ENCODE assay signal across 17 cellular contexts in genomic region chr11:90392692-90393091, GRCh38.
"Had no signal": no experiment of that assay in that cellular context is flagged by ENCODE, and none has a peak within 500 bp of the region (broad histone marks: within the 10 kb centered on the region; RNA-seq: fewer than 3 reads in every experiment).

No MANE protein-coding gene starts in this region.

- H3K27me3 Mint-ChIP-seq: activated naive CD8-positive, alpha-beta T cell; brain; central memory CD8-positive, alpha-beta T cell had no signal

- H3K27me3 ChIP-seq: right lobe of liver, upper lobe of left lung had no signal

- H3K4me3 ChIP-seq: lung, right lobe of liver, smooth muscle cell, upper lobe of left lung had no signal

- ATAC-seq: left colon; right lobe of liver; stimulated activated naive CD8-positive, alpha-beta T cell treated with anti-CD3 and anti-CD28 coated beads, Interleukin-15, Interleukin-2, amounts not matched to agents 100 U/mL and 50 U/mL, for 24 hours had no signal

- H3K27ac ChIP-seq: right lobe of liver, upper lobe of left lung had no signal

- H3K36me3 Mint-ChIP-seq: activated naive CD8-positive, alpha-beta T cell; brain had no signal

- DNase-seq: activated CD4-positive, alpha-beta T cell treated with anti-CD3 and anti-CD28 coated beads, Interleukin-2, amount 50 U/mL, for 1 hour; activated CD8-positive, alpha-beta memory T cell treated with anti-CD3 and anti-CD28 coated beads for 24 hours; activated gamma-delta T cell treated with Interleukin-2 at 50 U/mL for 16 hours; amniotic stem cell; cortex of kidney; effector CD4-positive, alpha-beta T cell; left colon; midbrain; right lobe of liver; stimulated activated naive CD8-positive, alpha-beta T cell treated with anti-CD3 and anti-CD28 coated beads, Interleukin-15, Interleukin-2, amounts not matched to agents 100 U/mL and 50 U/mL, for 24 hours; T-helper 2 cell; upper lobe of left lung had no signal

- H3K4me1 Mint-ChIP-seq: brain; central memory CD8-positive, alpha-beta T cell had no signal

- H3K9me3 Mint-ChIP-seq: brain; central memory CD8-positive, alpha-beta T cell had no signal

- H3K36me3 ChIP-seq: right lobe of liver, upper lobe of left lung had no signal

- H3K4me3 Mint-ChIP-seq: activated naive CD8-positive, alpha-beta T cell; brain; central memory CD8-positive, alpha-beta T cell had no signal

- H3K9me3 ChIP-seq: right lobe of liver, upper lobe of left lung had no signal

- H3K4me1 ChIP-seq: right lobe of liver, upper lobe of left lung had no signal

- H3K27ac Mint-ChIP-seq: activated naive CD8-positive, alpha-beta T cell; brain had no signal

- H3K4me2 ChIP-seq: smooth muscle cell had no signal
